ENCODE assay signal across 20 cellular contexts in genomic region chr22:49406879-49407587, GRCh38.
"Had no signal": no experiment of that assay in that cellular context is flagged by ENCODE, and none has a peak within 500 bp of the region (broad histone marks: within the 10 kb centered on the region; RNA-seq: fewer than 3 reads in every experiment).

No MANE protein-coding gene starts in this region.

- H3K36me3 Mint-ChIP-seq: activated naive CD8-positive, alpha-beta T cell treated with anti-CD3 and anti-CD28 coated beads, Interleukin-2, amount 10 ng/mL, durations not matched to agents 7 days and 5 days; brain had no signal

- H3K4me1 Mint-ChIP-seq: activated naive CD8-positive, alpha-beta T cell treated with anti-CD3 and anti-CD28 coated beads, Interleukin-2, amount 10 ng/mL, durations not matched to agents 7 days and 5 days; central memory CD8-positive, alpha-beta T cell had no signal

- H3K4me1 ChIP-seq: gastrocnemius medialis, suprapubic skin, upper lobe of left lung had no signal

- DNase-seq: activated CD4-positive, alpha-beta T cell treated with anti-CD3 and anti-CD28 coated beads, Interleukin-2, amount 50 U/mL, for 4 hours; activated naive CD4-positive, alpha-beta T cell treated with Interleukin-2 at 50 U/mL for 16 hours; activated naive CD8-positive, alpha-beta T cell treated with anti-CD3 and anti-CD28 coated beads, Interleukin-2, amount 10 ng/mL, durations not matched to agents 7 days and 5 days; activated T-cell treated with anti-CD3 and anti-CD28 coated beads, Interleukin-2, amount 50 U/mL, for 1 hour; erythroblast; gastrocnemius medialis; kidney glomerular epithelial cell; mesenchymal stem cell; naive thymus-derived CD4-positive, alpha-beta T cell; retina; stimulated activated CD4-positive, alpha-beta T cell treated with anti-CD3 and anti-CD28 coated beads, Interleukin-2, amount 100 ng/mL, for 24 hours had no signal

- H3K9me3 Mint-ChIP-seq: activated naive CD8-positive, alpha-beta T cell treated with anti-CD3 and anti-CD28 coated beads, Interleukin-2, amount 10 ng/mL, durations not matched to agents 7 days and 5 days; activated T-helper 2 cell treated with anti-CD3 and anti-CD28 coated beads, Interferon-gamma antibody, Interleukin-2, Interleukin-4, amounts not matched to agents 10 μg/mL and 5 μg/mL and 100 μg/mL, durations not matched to agents 14 hours and 24 hours and 36 hours; T-helper 2 cell treated with Interferon-gamma antibody and Interleukin-4, amounts not matched to agents 5 μg/mL and 100 μg/mL, for 36 hours had no signal

- H3K4me3 ChIP-seq: coronary artery, gastrocnemius medialis, SK-N-MC, suprapubic skin, upper lobe of left lung had no signal

- H3K9me3 ChIP-seq: gastrocnemius medialis, suprapubic skin, upper lobe of left lung had no signal

- H3K4me3 Mint-ChIP-seq: activated naive CD8-positive, alpha-beta T cell treated with anti-CD3 and anti-CD28 coated beads, Interleukin-2, amount 10 ng/mL, durations not matched to agents 7 days and 5 days; brain; central memory CD8-positive, alpha-beta T cell; naive thymus-derived CD4-positive, alpha-beta T cell; stimulated activated naive CD8-positive, alpha-beta T cell treated with anti-CD3 and anti-CD28 coated beads, Interleukin-15, Interleukin-2, amounts not matched to agents 100 ng/mL and 50 ng/mL, for 24 hours; T-helper 2 cell treated with Interferon-gamma antibody and Interleukin-4, amounts not matched to agents 5 μg/mL and 100 μg/mL, for 36 hours had no signal

- ATAC-seq: gastrocnemius medialis; naive thymus-derived CD4-positive, alpha-beta T cell had no signal

- H3K36me3 ChIP-seq: gastrocnemius medialis, suprapubic skin, upper lobe of left lung had no signal

- H3K27ac Mint-ChIP-seq: activated naive CD8-positive, alpha-beta T cell treated with anti-CD3 and anti-CD28 coated beads, Interleukin-2, amount 10 ng/mL, durations not matched to agents 7 days and 5 days; activated T-helper 2 cell treated with anti-CD3 and anti-CD28 coated beads, Interferon-gamma antibody, Interleukin-2, Interleukin-4, amounts not matched to agents 10 μg/mL and 5 μg/mL and 100 μg/mL, durations not matched to agents 14 hours and 24 hours and 36 hours; stimulated activated naive CD8-positive, alpha-beta T cell treated with anti-CD3 and anti-CD28 coated beads, Interleukin-15, Interleukin-2, amounts not matched to agents 100 ng/mL and 50 ng/mL, for 24 hours; T-helper 2 cell treated with Interferon-gamma antibody and Interleukin-4, amounts not matched to agents 5 μg/mL and 100 μg/mL, for 36 hours had no signal

- H3K27ac ChIP-seq: coronary artery, gastrocnemius medialis, SK-N-MC, suprapubic skin, upper lobe of left lung had no signal

- H3K27me3 ChIP-seq: upper lobe of left lung had no signal
